11 cellular contexts compared by ENCODE assay signal in the genomic region with DNA sequence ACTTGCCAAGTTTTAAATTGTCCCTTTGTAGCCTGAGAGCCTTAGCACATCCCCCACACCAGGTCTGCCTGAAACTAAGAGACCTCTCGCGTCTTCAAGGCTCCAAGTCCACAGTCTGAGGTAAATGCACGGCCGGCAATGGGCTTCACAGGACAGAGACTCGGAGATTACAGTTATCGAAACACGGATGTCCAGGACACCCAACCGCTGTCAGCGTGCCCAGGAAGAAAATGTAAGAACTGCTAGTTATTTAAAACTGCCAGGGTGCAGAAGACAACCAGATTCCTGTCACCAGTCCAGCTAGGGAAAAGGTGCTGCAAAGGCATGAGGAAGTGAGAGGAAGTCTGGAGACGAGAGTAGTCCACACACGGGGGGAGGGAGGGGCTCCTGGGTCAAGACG. TPM values are rescaled to one million over a fixed set of nuclear protein-coding genes. Genes with fewer than 3 reads are reported as not detected.
DNase-seq lines count a peak whose midpoint lies in the region; ATAC-seq and TF ChIP-seq lines count a peak whose summit lies in the region.
"Had no signal": no experiment of that assay in that cellular context is flagged by ENCODE, and none has a peak within 500 bp of the region (broad histone marks: within the 10 kb centered on the region; RNA-seq: fewer than 3 reads in every experiment).

No MANE protein-coding gene starts in this region.

- peak; percentile 53 for ATAC-seq in GM23338
- ATAC-seq in HG03565 (IDR thresholded peaks at IDR 0.05; ENCODE audit: unreplicated experiment) = no peak
- ATAC-seq in activated naive CD4-positive, alpha-beta T cell treated with anti-CD3 and anti-CD28 coated beads, Interleukin-2, amount 50 U/mL, for 72 hours = no peak
- ATAC-seq: naive thymus-derived CD4-positive, alpha-beta T cell had no signal

- H3K4me3 ChIP-seq in GM23338 (no peak overlapping the region), subcutaneous abdominal adipose tissue (ENCODE audit: low read depth in 1 of 5, low read length in 5 of 5) (peak overlapping the region; percentile 48 to 78 (median 64)), spleen (peak overlapping the region in 3 of 8 donors; percentile 19 to 41 (median 34))
- H3K4me3 ChIP-seq: SJSA1 had no signal

- H3K36me3 Mint-ChIP-seq in GM23338 (ENCODE audit: low read depth) = peaks cover 4% of the 10 kb centered on the region; the same call in 1 of the 3 replicates
- H3K36me3 Mint-ChIP-seq in activated naive CD4-positive, alpha-beta T cell treated with anti-CD3 and anti-CD28 coated beads, Interleukin-2, amount 50 U/mL, for 72 hours = peaks cover 0 to 13% of the 10 kb centered on the region in 2 donors

- 0 out of 2 replicates have a peak overlapping the region, but pooled peaks have one; percentile 21 for H3K4me2 ChIP-seq in GM23338

- peak overlapping the region; percentile 28; the same call in 1 of the 3 replicates for H3K4me3 Mint-ChIP-seq in GM23338

- no peak overlapping the region for H2AFZ ChIP-seq in GM23338

- H3K27ac ChIP-seq in GM23338 (ENCODE audit: low read depth) = peak overlapping the region; percentile 82
- peak overlapping the region; percentile 44 for H3K27ac ChIP-seq in subcutaneous abdominal adipose tissue (ENCODE audit: low read depth, low read length)
- H3K27ac ChIP-seq in spleen = peak overlapping the region in 3 of 8 donors; percentile 10 to 44 (median 39)
- H3K27ac ChIP-seq: SJSA1 had no signal

- no peak for TF ChIP-seq CTCF in GM23338 (conservative IDR thresholded peaks at IDR 0.05; ENCODE audit: low read depth in 2 of 2)
- TF ChIP-seq CTCF in spleen (IDR thresholded peaks at IDR 0.05 in 8 of 11, conservative IDR thresholded peaks at IDR 0.05 in 3 of 11) = no peak

- TF ChIP-seq POLR2A in spleen (IDR thresholded peaks at IDR 0.05) = no peak

- DNase-seq in GM23338 (ENCODE audit: low spot score) (no peak), dermis blood vessel endothelial cell (peak; percentile 19), kidney tubule cell (ENCODE audit: low spot score) (peak; percentile 71), spleen (no peak), RKO (ENCODE audit: low spot score) (no peak)
- no peak for DNase-seq in activated naive CD4-positive, alpha-beta T cell treated with anti-CD3 and anti-CD28 coated beads, Interleukin-2, amount 50 U/mL, for 72 hours (ENCODE audit: low spot score in 2 of 2)
- DNase-seq: DND-41; naive thymus-derived CD4-positive, alpha-beta T cell had no signal

- H3K9me3 ChIP-seq in subcutaneous abdominal adipose tissue (ENCODE audit: control insufficient read depth in 5 of 5, low read length in 5 of 5) (no peaks in the 10 kb centered on the region), spleen (no peaks in the 10 kb centered on the region)
- H3K9me3 ChIP-seq: SJSA1 had no signal

- no peaks in the 10 kb centered on the region for H3K9me3 Mint-ChIP-seq in GM23338
- H3K9me3 Mint-ChIP-seq in activated naive CD4-positive, alpha-beta T cell treated with anti-CD3 and anti-CD28 coated beads, Interleukin-2, amount 50 U/mL, for 72 hours = no peaks in the 10 kb centered on the region

- peaks cover 91% of the 10 kb centered on the region for H3K79me2 ChIP-seq in GM23338 (replicated peaks; ENCODE audit: insufficient read depth)

- H3K27me3 Mint-ChIP-seq in GM23338 (ENCODE audit: insufficient read depth, low read depth, poor library complexity) = peaks cover 5% of the 10 kb centered on the region
- H3K27me3 Mint-ChIP-seq: naive thymus-derived CD4-positive, alpha-beta T cell had no signal

- no peaks in the 10 kb centered on the region; the same call in 1 of the 2 replicates for H3K9me2 ChIP-seq in GM23338 (ENCODE audit: insufficient read depth)

- H3K4me1 Mint-ChIP-seq in GM23338 = peaks cover 59% of the 10 kb centered on the region

- H4K20me1 ChIP-seq in GM23338 (replicated peaks; ENCODE audit: insufficient read depth) = no peaks in the 10 kb centered on the region; the same call in none of the 2 replicates

- WGBS in spleen, 5 donors = 51 to 67% (median 59%) methylated on average over 12 of the region's 12 CpGs

- H3K9ac ChIP-seq in subcutaneous abdominal adipose tissue (ENCODE audit: low read length in 5 of 5) = peak overlapping the region in 2 of 5 donors; percentile 9 to 40

- H3K36me3 ChIP-seq in GM23338 (ENCODE audit: insufficient read depth) (no peaks in the 10 kb centered on the region), subcutaneous abdominal adipose tissue (ENCODE audit: control insufficient read depth in 5 of 5, insufficient read depth in 5 of 5, low read length in 5 of 5) (no peaks in the 10 kb centered on the region), spleen (no peaks in the 10 kb centered on the region)
- H3K36me3 ChIP-seq: SJSA1 had no signal

- H3K4me1 ChIP-seq in GM23338 (ENCODE audit: insufficient read depth) (peaks cover 48% of the 10 kb centered on the region), subcutaneous abdominal adipose tissue (ENCODE audit: control insufficient read depth in 5 of 5, insufficient read depth in 5 of 5, low read length in 5 of 5) (peaks cover 0 to 27% (median 24%) of the 10 kb centered on the region in 5 donors), spleen (peaks cover 0 to 42% (median 17%) of the 10 kb centered on the region in 6 donors)

- H3K27me3 ChIP-seq in GM23338 (ENCODE audit: insufficient read depth) (no peaks in the 10 kb centered on the region), subcutaneous abdominal adipose tissue (ENCODE audit: control insufficient read depth in 5 of 5, insufficient read depth in 4 of 5, low read length in 5 of 5) (no peaks in the 10 kb centered on the region), spleen (replicated peaks in 1 of 7) (no peaks in the 10 kb centered on the region)
- H3K27me3 ChIP-seq: SJSA1 had no signal

- H3F3A ChIP-seq in GM23338 (replicated peaks; ENCODE audit: low read depth) = no peaks in the 10 kb centered on the region; the same call in 1 of the 2 replicates

- H3K27ac Mint-ChIP-seq in GM23338 = peak overlapping the region; percentile 71
- H3K27ac Mint-ChIP-seq in activated naive CD4-positive, alpha-beta T cell treated with anti-CD3 and anti-CD28 coated beads, Interleukin-2, amount 50 U/mL, for 72 hours = peak overlapping the region in 1 of 2 donors; percentile 24

- intact Hi-C loops in spleen (cut with DNase I; ENCODE audit: low total_unique reads) = no loop called here

RNA-seq across cellular contexts. Expression of a gene that starts 28.9 kb away (rescaled TPM):
- total RNA-seq in GM23338 (2014; rRNA removed; shearing (Covaris generic)) = 33.1 and 34.1 TPM in 2 replicates
- polyA plus RNA-seq in GM23338 (2016; fragmentation: Nextera tagmentation; extraction: Ambion mirVana) (19.9 and 20.3 TPM in 2 replicates), spleen (1 to 10 TPM; 3.3 to 5.3 (median 4.6) TPM)
- total RNA-seq in dermis blood vessel endothelial cell (2.5 and 4.4 TPM in 2 replicates), spleen (10 to 100 TPM; 15.9 to 31.6 (median 19.9) TPM)
- total RNA-seq in activated naive CD4-positive, alpha-beta T cell treated with anti-CD3 and anti-CD28 coated beads, Interleukin-2, amount 50 U/mL, for 72 hours = 10 to 100 TPM; 20.0 to 26.9 TPM

Comparison
In these comparisons a context has a peak if more than half of its experiments do, and no peak if none do; other contexts are left out.
1. DNase-seq: peak in dermis blood vessel endothelial cell (single experiment) and kidney tubule cell (single experiment); none in GM23338 (single experiment), spleen (single experiment), activated naive CD4-positive, alpha-beta T cell treated with anti-CD3 and anti-CD28 coated beads, Interleukin-2, amount 50 U/mL, for 72 hours (0 of 2) and RKO (single experiment).